In genomic region chr10:79058899-79059771, GRCh38 we compare ENCODE assay signal across 1 cellular context.
TF ChIP-seq lines count a peak whose summit lies in the region.

No MANE protein-coding gene starts in this region.

TF ChIP-seq in HepG2, 621 proteins besides CTCF, POLR2A, EP300 and RAD21 (continued from another document and continues in another):
- no peak for TF ChIP-seq MTERF4 (CRISPR knock-in tag; IDR thresholded peaks at IDR 0.05)
- TF ChIP-seq HMG20A (CRISPR knock-in tag; IDR thresholded peaks at IDR 0.05; ENCODE audit: borderline replicate concordance): peak; percentile 94
- TF ChIP-seq KMT2B (CRISPR knock-in tag; IDR thresholded peaks at IDR 0.05): no peak
- TF ChIP-seq ZSCAN30 (CRISPR knock-in tag; IDR thresholded peaks at IDR 0.05): 0 out of 2 replicates have a peak, but pooled peaks have one; percentile 37
- TF ChIP-seq ZNF558 (CRISPR knock-in tag; IDR thresholded peaks at IDR 0.05; ENCODE audit: borderline replicate concordance): no peak
- TF ChIP-seq ZNF224 (CRISPR knock-in tag; IDR thresholded peaks at IDR 0.05): no peak
- peak; percentile 71; the same call in 1 of the 2 replicates for TF ChIP-seq ZNF232 (CRISPR knock-in tag; IDR thresholded peaks at IDR 0.05; ENCODE audit: borderline replicate concordance)
- peak; percentile 42; the same call in 1 of the 2 replicates for TF ChIP-seq SIX1 (CRISPR knock-in tag; IDR thresholded peaks at IDR 0.05; ENCODE audit: borderline replicate concordance)
- peak; percentile 79; the same call in 1 of the 2 replicates for TF ChIP-seq NR0B2 (CRISPR knock-in tag; IDR thresholded peaks at IDR 0.05)
- no peak; the same call in 1 of the 2 replicates for TF ChIP-seq ZNF333 (CRISPR knock-in tag; IDR thresholded peaks at IDR 0.05; ENCODE audit: borderline replicate concordance)
- TF ChIP-seq KAT8 (CRISPR knock-in tag; IDR thresholded peaks at IDR 0.05): 0 out of 2 replicates have a peak, but pooled peaks have one; percentile 53
- TF ChIP-seq, protein P1, sequence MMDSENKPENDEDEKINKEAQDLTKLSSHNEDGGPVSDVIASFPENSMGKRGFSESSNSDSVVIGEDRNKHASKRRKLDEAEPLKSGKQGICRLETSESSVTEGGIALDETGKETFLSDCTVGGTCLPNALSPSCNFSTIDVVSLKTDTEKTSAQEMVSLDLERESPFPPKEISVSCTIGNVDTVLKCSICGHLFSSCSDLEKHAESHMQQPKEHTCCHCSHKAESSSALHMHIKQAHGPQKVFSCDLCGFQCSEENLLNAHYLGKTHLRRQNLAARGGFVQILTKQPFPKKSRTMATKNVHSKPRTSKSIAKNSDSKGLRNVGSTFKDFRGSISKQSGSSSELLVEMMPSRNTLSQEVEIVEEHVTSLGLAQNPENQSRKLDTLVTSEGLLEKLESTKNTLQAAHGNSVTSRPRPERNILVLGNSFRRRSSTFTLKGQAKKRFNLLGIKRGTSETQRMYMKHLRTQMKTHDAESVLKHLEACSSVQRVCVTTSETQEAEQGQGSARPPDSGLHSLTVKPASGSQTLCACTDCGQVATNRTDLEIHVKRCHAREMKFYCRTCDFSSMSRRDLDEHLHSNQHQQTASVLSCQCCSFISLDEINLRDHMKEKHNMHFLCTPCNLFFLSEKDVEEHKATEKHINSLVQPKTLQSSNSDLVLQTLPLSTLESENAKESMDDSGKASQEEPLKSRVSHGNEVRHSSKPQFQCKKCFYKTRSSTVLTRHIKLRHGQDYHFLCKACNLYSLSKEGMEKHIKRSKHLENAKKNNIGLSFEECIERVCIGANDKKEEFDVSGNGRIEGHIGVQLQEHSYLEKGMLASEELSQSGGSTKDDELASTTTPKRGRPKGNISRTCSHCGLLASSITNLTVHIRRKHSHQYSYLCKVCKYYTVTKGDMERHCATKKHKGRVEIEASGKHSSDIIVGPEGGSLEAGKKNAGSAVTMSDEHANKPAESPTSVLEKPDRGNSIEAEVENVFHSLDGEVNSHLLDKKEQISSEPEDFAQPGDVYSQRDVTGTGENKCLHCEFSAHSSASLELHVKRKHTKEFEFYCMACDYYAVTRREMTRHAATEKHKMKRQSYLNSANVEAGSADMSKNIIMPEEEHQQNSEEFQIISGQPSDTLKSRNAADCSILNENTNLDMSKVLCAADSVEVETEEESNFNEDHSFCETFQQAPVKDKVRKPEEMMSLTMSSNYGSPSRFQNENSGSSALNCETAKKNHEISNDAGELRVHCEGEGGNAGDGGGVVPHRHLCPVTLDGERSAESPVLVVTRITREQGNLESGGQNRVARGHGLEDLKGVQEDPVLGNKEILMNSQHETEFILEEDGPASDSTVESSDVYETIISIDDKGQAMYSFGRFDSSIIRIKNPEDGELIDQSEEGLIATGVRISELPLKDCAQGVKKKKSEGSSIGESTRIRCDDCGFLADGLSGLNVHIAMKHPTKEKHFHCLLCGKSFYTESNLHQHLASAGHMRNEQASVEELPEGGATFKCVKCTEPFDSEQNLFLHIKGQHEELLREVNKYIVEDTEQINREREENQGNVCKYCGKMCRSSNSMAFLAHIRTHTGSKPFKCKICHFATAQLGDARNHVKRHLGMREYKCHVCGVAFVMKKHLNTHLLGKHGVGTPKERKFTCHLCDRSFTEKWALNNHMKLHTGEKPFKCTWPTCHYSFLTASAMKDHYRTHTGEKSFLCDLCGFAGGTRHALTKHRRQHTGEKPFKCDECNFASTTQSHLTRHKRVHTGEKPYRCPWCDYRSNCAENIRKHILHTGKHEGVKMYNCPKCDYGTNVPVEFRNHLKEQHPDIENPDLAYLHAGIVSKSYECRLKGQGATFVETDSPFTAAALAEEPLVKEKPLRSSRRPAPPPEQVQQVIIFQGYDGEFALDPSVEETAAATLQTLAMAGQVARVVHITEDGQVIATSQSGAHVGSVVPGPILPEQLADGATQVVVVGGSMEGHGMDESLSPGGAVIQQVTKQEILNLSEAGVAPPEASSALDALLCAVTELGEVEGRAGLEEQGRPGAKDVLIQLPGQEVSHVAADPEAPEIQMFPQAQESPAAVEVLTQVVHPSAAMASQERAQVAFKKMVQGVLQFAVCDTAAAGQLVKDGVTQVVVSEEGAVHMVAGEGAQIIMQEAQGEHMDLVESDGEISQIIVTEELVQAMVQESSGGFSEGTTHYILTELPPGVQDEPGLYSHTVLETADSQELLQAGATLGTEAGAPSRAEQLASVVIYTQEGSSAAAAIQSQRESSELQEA (CRISPR knock-in tag; IDR thresholded peaks at IDR 0.05; ENCODE audit: not compliant biosample characterization): no peak
- no peak for TF ChIP-seq SRSF4 (IDR thresholded peaks at IDR 0.05; ENCODE audit: low read depth, low read length, poor library complexity, severe bottlenecking)
- peak; percentile 97 for TF ChIP-seq FOXO1 (CRISPR knock-in tag; IDR thresholded peaks at IDR 0.05)
- TF ChIP-seq, protein P2, sequence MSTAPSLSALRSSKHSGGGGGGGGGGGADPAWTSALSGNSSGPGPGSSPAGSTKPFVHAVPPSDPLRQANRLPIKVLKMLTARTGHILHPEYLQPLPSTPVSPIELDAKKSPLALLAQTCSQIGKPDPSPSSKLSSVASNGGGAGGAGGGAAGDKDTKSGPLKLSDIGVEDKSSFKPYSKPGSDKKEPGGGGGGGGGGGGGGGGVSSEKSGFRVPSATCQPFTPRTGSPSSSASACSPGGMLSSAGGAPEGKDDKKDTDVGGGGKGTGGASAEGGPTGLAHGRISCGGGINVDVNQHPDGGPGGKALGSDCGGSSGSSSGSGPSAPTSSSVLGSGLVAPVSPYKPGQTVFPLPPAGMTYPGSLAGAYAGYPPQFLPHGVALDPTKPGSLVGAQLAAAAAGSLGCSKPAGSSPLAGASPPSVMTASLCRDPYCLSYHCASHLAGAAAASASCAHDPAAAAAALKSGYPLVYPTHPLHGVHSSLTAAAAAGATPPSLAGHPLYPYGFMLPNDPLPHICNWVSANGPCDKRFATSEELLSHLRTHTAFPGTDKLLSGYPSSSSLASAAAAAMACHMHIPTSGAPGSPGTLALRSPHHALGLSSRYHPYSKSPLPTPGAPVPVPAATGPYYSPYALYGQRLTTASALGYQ (CRISPR knock-in tag; IDR thresholded peaks at IDR 0.05): peak; percentile 97
- TF ChIP-seq LBX2 (CRISPR knock-in tag; IDR thresholded peaks at IDR 0.05; ENCODE audit: borderline replicate concordance): no peak
- TF ChIP-seq MEIS2 (CRISPR knock-in tag; IDR thresholded peaks at IDR 0.05): peak; percentile 86
- no peak; the same call in 1 of the 2 replicates for TF ChIP-seq TP53 (CRISPR knock-in tag; conservative IDR thresholded peaks at IDR 0.05)
- no peak for TF ChIP-seq GRHL1 (CRISPR knock-in tag; conservative IDR thresholded peaks at IDR 0.05)
- TF ChIP-seq ZNF816 (CRISPR knock-in tag; IDR thresholded peaks at IDR 0.05; ENCODE audit: borderline replicate concordance): no peak
- TF ChIP-seq ZNF619 (CRISPR knock-in tag; IDR thresholded peaks at IDR 0.05): no peak
- TF ChIP-seq, protein P3, sequence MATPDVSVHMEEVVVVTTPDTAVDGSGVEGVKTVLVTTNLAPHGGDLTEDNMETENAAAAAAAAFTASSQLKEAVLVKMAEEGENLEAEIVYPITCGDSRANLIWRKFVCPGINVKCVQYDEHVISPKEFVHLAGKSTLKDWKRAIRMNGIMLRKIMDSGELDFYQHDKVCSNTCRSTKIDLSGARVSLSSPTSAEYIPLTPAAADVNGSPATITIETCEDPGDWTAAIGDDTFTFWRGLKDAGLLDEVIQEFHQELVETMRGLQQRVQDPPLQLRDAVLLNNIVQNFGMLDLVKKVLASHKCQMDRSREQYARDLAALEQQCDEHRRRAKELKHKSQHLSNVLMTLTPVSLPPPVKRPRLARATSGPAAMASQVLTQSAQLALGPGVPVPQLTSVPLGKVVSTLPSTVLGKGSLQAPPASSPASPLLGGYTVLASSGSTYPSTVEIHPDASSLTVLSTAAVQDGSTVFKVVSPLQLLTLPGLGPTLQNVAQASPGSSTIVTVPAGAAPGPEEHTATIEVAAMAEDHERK (CRISPR knock-in tag; IDR thresholded peaks at IDR 0.05; ENCODE audit: low read depth): 0 out of 2 replicates have a peak, but pooled peaks have one; percentile 27
- no peak for TF ChIP-seq PHB2 (IDR thresholded peaks at IDR 0.05; ENCODE audit: partially characterized antibody)
- TF ChIP-seq, protein P4, sequence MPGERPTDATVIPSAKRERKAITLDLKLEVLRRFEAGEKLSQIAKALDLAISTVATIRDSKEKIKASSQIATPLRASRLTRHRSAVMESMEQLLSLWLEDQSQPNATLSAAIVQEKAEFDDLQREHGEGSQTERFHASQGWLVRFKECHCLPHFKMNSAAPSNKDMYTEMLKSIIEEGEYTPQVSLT (CRISPR knock-in tag; IDR thresholded peaks at IDR 0.05; ENCODE audit: borderline replicate concordance, low read depth): 0 out of 2 replicates have a peak, but pooled peaks have one; percentile 68
- no peak for TF ChIP-seq ZNF597 (CRISPR knock-in tag; IDR thresholded peaks at IDR 0.05)
- TF ChIP-seq KDM5B (CRISPR knock-in tag; IDR thresholded peaks at IDR 0.05; ENCODE audit: borderline replicate concordance): peak; percentile 69; the same call in 1 of the 2 replicates
- peak; percentile 55; the same call in 1 of the 2 replicates for TF ChIP-seq ZNF263 (CRISPR knock-in tag; IDR thresholded peaks at IDR 0.05)
- TF ChIP-seq ZNF564 (CRISPR knock-in tag; IDR thresholded peaks at IDR 0.05): peak; percentile 64; the same call in 1 of the 2 replicates
- TF ChIP-seq SNAPC4 (CRISPR knock-in tag; IDR thresholded peaks at IDR 0.05): no peak
- TF ChIP-seq PAF1 (CRISPR knock-in tag; IDR thresholded peaks at IDR 0.05): no peak
